In genomic region chr9:91004484-91004883, GRCh38 we compare ENCODE assay signal across 21 cellular contexts.
"Had no signal": no experiment of that assay in that cellular context is flagged by ENCODE, and none has a peak within 500 bp of the region (broad histone marks: within the 10 kb centered on the region; RNA-seq: fewer than 3 reads in every experiment).

No MANE protein-coding gene starts in this region.

- H3K4me3 ChIP-seq: gastrocnemius medialis, sigmoid colon, upper lobe of right lung had no signal

- H3K4me1 ChIP-seq: gastrocnemius medialis, parathyroid adenoma, sigmoid colon, upper lobe of right lung had no signal

- H3K27me3 ChIP-seq: gastrocnemius medialis, sigmoid colon, upper lobe of right lung had no signal

- DNase-seq: activated B cell treated with CpG ODN at 0.5 μM for 24 hours; activated CD4-positive, alpha-beta T cell treated with anti-CD3 and anti-CD28 coated beads for 36 hours; activated CD4-positive, alpha-beta T cell treated with anti-CD3 and anti-CD28 coated beads, Interleukin-2, amount 50 U/mL, for 48 hours; activated CD8-positive, alpha-beta memory T cell treated with anti-CD3 and anti-CD28 coated beads, Interleukin-2, amount 50 U/mL, for 48 hours; activated naive CD4-positive, alpha-beta T cell treated with Interleukin-2 at 50 U/mL for 16 hours; activated naive CD8-positive, alpha-beta T cell treated with anti-CD3 and anti-CD28 coated beads, Interleukin-2, amount 10 ng/mL, durations not matched to agents 7 days and 5 days; activated T-cell treated with anti-CD3 and anti-CD28 coated beads, Interleukin-2, amount 50 U/mL, for 4 hours; amniotic stem cell; cortex of kidney; gastrocnemius medialis; head of caudate nucleus; hypothalamus; left colon; mesenchymal stem cell; sigmoid colon; stimulated activated CD4-positive, alpha-beta T cell treated with anti-CD3 and anti-CD28 coated beads, Interleukin-4, amount 100 ng/mL, for 1 hour; stimulated activated naive CD4-positive, alpha-beta T cell treated with Interleukin-2 at 50 U/mL for 16 hours; T-helper 9 cell; upper lobe of right lung had no signal

- H3K27ac ChIP-seq: epithelial cell of prostate, gastrocnemius medialis, parathyroid adenoma, sigmoid colon, upper lobe of right lung had no signal

- H3K9me3 ChIP-seq: gastrocnemius medialis, sigmoid colon, upper lobe of right lung had no signal

- H2AFZ ChIP-seq: parathyroid adenoma had no signal

- ATAC-seq: activated CD4-positive, alpha-beta T cell treated with anti-CD3 and anti-CD28 coated beads for 36 hours; activated T-cell treated with anti-CD3 and anti-CD28 coated beads, Interleukin-2, amount 50 U/mL, for 4 hours; gastrocnemius medialis; left colon; upper lobe of right lung had no signal

- H3K9ac ChIP-seq: parathyroid adenoma had no signal

- H3K36me3 ChIP-seq: gastrocnemius medialis, sigmoid colon, upper lobe of right lung had no signal

- H3K79me2 ChIP-seq: parathyroid adenoma had no signal
